ENCODE assay signal across 21 cellular contexts in genomic region chr4:87697945-87698344, GRCh38. TPM values are rescaled to one million over a fixed set of nuclear protein-coding genes. Genes with fewer than 3 reads are reported as not detected.
DNase-seq lines count a peak whose midpoint lies in the region; ATAC-seq and TF ChIP-seq lines count a peak whose summit lies in the region.
"Had no signal": no experiment of that assay in that cellular context is flagged by ENCODE, and none has a peak within 500 bp of the region (broad histone marks: within the 10 kb centered on the region; RNA-seq: fewer than 3 reads in every experiment).

No MANE protein-coding gene starts in this region.

- no peak overlapping the region for H3K27ac ChIP-seq in smooth muscle cell (ENCODE audit: low read depth)
- H3K27ac ChIP-seq: BLaER1, C4-2B had no signal

- no peaks in the 10 kb centered on the region for H3K9me3 ChIP-seq in BE2C
- H3K9me3 ChIP-seq in smooth muscle cell (replicated peaks; ENCODE audit: low read depth): no peaks in the 10 kb centered on the region

- WGBS in smooth muscle cell (ENCODE audit: low lambda C conversion rate): 96% methylated on average over 2 of the region's 2 CpGs

- intact Hi-C loops in CD14-positive monocyte (cut with micrococcal nuclease): no loop called here

- H3K4me3 ChIP-seq in BE2C (ENCODE audit: low read depth, low read length) (no peak overlapping the region), smooth muscle cell (no peak overlapping the region)
- H3K4me3 ChIP-seq: BLaER1, GM23338 had no signal

- ATAC-seq in stimulated activated effector memory CD8-positive, alpha-beta T cell treated with anti-CD3 and anti-CD28 coated beads, Interleukin-12 subunit alpha, Interleukin-12 subunit beta, amount 100 ng/mL, for 72 hours: peak; percentile 50
- ATAC-seq: GM23338, HCT116 had no signal

- H3F3A ChIP-seq in smooth muscle cell (ENCODE audit: low read depth): no peaks in the 10 kb centered on the region

- DNase-seq in BE2C: peak; percentile 13
- DNase-seq in CD14-positive monocyte (ENCODE audit: low spot score): peak; percentile 46
- DNase-seq in stimulated activated effector memory CD8-positive, alpha-beta T cell treated with anti-CD3 and anti-CD28 coated beads, Interleukin-12 subunit alpha, Interleukin-12 subunit beta, amount 100 ng/mL, for 72 hours (ENCODE audit: low spot score in 2 of 2): no peak
- DNase-seq in smooth muscle cell (lab: John Stamatoyannopoulos, UW; ENCODE audit: unreplicated experiment): no peak
- DNase-seq in DMS79 (lab: John Stamatoyannopoulos, UW): no peak
- DNase-seq in NCI-H510A treated with DMSO at 0.1 percent for 48 hours (lab: John Stamatoyannopoulos, UW): no peak
- DNase-seq: CD4-positive, alpha-beta T cell; CD8-positive, alpha-beta memory T cell; DMS 273 treated with DMSO at 0.1 percent for 48 hours; DMS79 treated with DMSO at 0.1 percent for 48 hours; GF-D8; H9 had no signal

- H3K4me1 Mint-ChIP-seq in CD14-positive monocyte: peaks cover 6% of the 10 kb centered on the region
- H3K4me1 Mint-ChIP-seq in stimulated activated effector memory CD8-positive, alpha-beta T cell treated with anti-CD3 and anti-CD28 coated beads, Interleukin-12 subunit alpha, Interleukin-12 subunit beta, amount 100 ng/mL, for 72 hours: no peaks in the 10 kb centered on the region
- H3K4me1 Mint-ChIP-seq: CD8-positive, alpha-beta memory T cell had no signal

- TF ChIP-seq CTCF in BE2C (IDR thresholded peaks at IDR 0.05; ENCODE audit: low read depth, low read length) (no peak), CD14-positive monocyte (IDR thresholded peaks at IDR 0.05) (no peak), smooth muscle cell (IDR thresholded peaks at IDR 0.05; ENCODE audit: borderline replicate concordance, insufficient read depth, poor library complexity, severe bottlenecking) (no peak)

- H3K27me3 ChIP-seq in BE2C: peaks cover 4% of the 10 kb centered on the region; the same call in 1 of the 2 replicates
- H3K27me3 ChIP-seq in smooth muscle cell (ENCODE audit: low read depth): no peaks in the 10 kb centered on the region
- H3K27me3 ChIP-seq: BLaER1 had no signal

- H2AFZ ChIP-seq in smooth muscle cell (ENCODE audit: low read depth): no peak overlapping the region
- H2AFZ ChIP-seq: GM23338 had no signal

- H3K79me2 ChIP-seq in smooth muscle cell (ENCODE audit: low read depth): no peaks in the 10 kb centered on the region

- H3K9me3 Mint-ChIP-seq in CD14-positive monocyte: peaks cover 9 to 17% (median 14%) of the 10 kb centered on the region in 7 donors
- no peaks in the 10 kb centered on the region for H3K9me3 Mint-ChIP-seq in stimulated activated effector memory CD8-positive, alpha-beta T cell treated with anti-CD3 and anti-CD28 coated beads, Interleukin-12 subunit alpha, Interleukin-12 subunit beta, amount 100 ng/mL, for 72 hours

- H3K36me3 ChIP-seq in BE2C (no peaks in the 10 kb centered on the region), smooth muscle cell (ENCODE audit: low read depth) (no peaks in the 10 kb centered on the region)
- H3K36me3 ChIP-seq: BLaER1 had no signal

- no peak overlapping the region for H3K4me2 ChIP-seq in smooth muscle cell
- H3K4me2 ChIP-seq: BLaER1, GM23338 had no signal

- H3K27ac Mint-ChIP-seq in CD14-positive monocyte: no peak overlapping the region
- H3K27ac Mint-ChIP-seq in stimulated activated effector memory CD8-positive, alpha-beta T cell treated with anti-CD3 and anti-CD28 coated beads, Interleukin-12 subunit alpha, Interleukin-12 subunit beta, amount 100 ng/mL, for 72 hours: no peak overlapping the region
- H3K27ac Mint-ChIP-seq: CD4-positive, alpha-beta T cell; CD8-positive, alpha-beta memory T cell; GM23338 had no signal

- H3K4me1 ChIP-seq in BE2C (no peaks in the 10 kb centered on the region), smooth muscle cell (ENCODE audit: low read depth) (peaks cover 4% of the 10 kb centered on the region)
- H3K4me1 ChIP-seq: BLaER1 had no signal

- H3K27me3 Mint-ChIP-seq in CD14-positive monocyte (ENCODE audit: low read depth in 3 of 3): peaks cover 0 to 2% (median 2%) of the 10 kb centered on the region in 3 donors

- no peaks in the 10 kb centered on the region for H4K20me1 ChIP-seq in smooth muscle cell (ENCODE audit: low read depth)
- H4K20me1 ChIP-seq: BLaER1 had no signal

- no peak overlapping the region for H3K4me3 Mint-ChIP-seq in CD14-positive monocyte
- no peak overlapping the region for H3K4me3 Mint-ChIP-seq in stimulated activated effector memory CD8-positive, alpha-beta T cell treated with anti-CD3 and anti-CD28 coated beads, Interleukin-12 subunit alpha, Interleukin-12 subunit beta, amount 100 ng/mL, for 72 hours
- H3K4me3 Mint-ChIP-seq: CD4-positive, alpha-beta T cell; CD8-positive, alpha-beta memory T cell; GM23338; H9 had no signal

- no peaks in the 10 kb centered on the region for H3K36me3 Mint-ChIP-seq in CD14-positive monocyte
- H3K36me3 Mint-ChIP-seq in stimulated activated effector memory CD8-positive, alpha-beta T cell treated with anti-CD3 and anti-CD28 coated beads, Interleukin-12 subunit alpha, Interleukin-12 subunit beta, amount 100 ng/mL, for 72 hours: no peaks in the 10 kb centered on the region

- no peak overlapping the region for H3K9ac ChIP-seq in smooth muscle cell (ENCODE audit: low read depth)
- H3K9ac ChIP-seq: BLaER1 had no signal

RNA-seq across cellular contexts. Expression of gene DMP1, which starts 47.9 kb away (rescaled TPM):
- not detected for polyA plus RNA-seq in BE2C (2012; ENCODE audit: insufficient read depth, insufficient read length, low read depth)
- polyA plus RNA-seq in CD14-positive monocyte: not detected
- not detected in 2 replicates for total RNA-seq in smooth muscle cell
- polyA plus RNA-seq in smooth muscle cell: not detected in 2 replicates
- total RNA-seq: A172; A673; CD4-positive, alpha-beta T cell; CD8-positive, alpha-beta memory T cell; Daoy; G401; GM23338; H4; H9 had no signal
- polyA plus RNA-seq: CD8-positive, alpha-beta memory T cell had no signal

Comparison
In these comparisons a context has a peak if more than half of its experiments do, and no peak if none do; other contexts are left out.
1. DNase-seq: peak in BE2C (single experiment) and CD14-positive monocyte (single experiment); none in stimulated activated effector memory CD8-positive, alpha-beta T cell treated with anti-CD3 and anti-CD28 coated beads, Interleukin-12 subunit alpha, Interleukin-12 subunit beta, amount 100 ng/mL, for 72 hours (0 of 2), smooth muscle cell (single experiment), DMS79 (single experiment) and NCI-H510A treated with DMSO at 0.1 percent for 48 hours (single experiment).